ENCODE assay signal across 15 cellular contexts in genomic region chr18:46356278-46357033, GRCh38.
"Had no signal": no experiment of that assay in that cellular context is flagged by ENCODE, and none has a peak within 500 bp of the region (broad histone marks: within the 10 kb centered on the region; RNA-seq: fewer than 3 reads in every experiment).

No MANE protein-coding gene starts in this region.

- DNase-seq: activated CD4-positive, alpha-beta T cell treated with anti-CD3 and anti-CD28 coated beads for 36 hours; activated CD4-positive, alpha-beta T cell treated with anti-CD3 and anti-CD28 coated beads, Interleukin-2, amount 50 U/mL, for 48 hours; activated gamma-delta T cell; dermis blood vessel endothelial cell; effector memory CD4-positive, alpha-beta T cell; esophagus squamous epithelium; left colon; mammary epithelial cell; right lobe of liver; small intestine; stimulated activated CD4-positive, alpha-beta T cell treated with anti-CD3 and anti-CD28 coated beads, Interleukin-4, amount 100 ng/mL, for 24 hours had no signal

- ATAC-seq: activated CD4-positive, alpha-beta T cell treated with anti-CD3 and anti-CD28 coated beads for 36 hours; left colon; right lobe of liver; stimulated activated effector memory CD8-positive, alpha-beta T cell treated with anti-CD3 and anti-CD28 coated beads, Interleukin-12 subunit alpha, Interleukin-12 subunit beta, amount 100 ng/mL, for 72 hours; WTC11 had no signal

- H3K36me3 Mint-ChIP-seq: stimulated activated effector memory CD8-positive, alpha-beta T cell treated with anti-CD3 and anti-CD28 coated beads, Interleukin-12 subunit alpha, Interleukin-12 subunit beta, amount 100 ng/mL, for 72 hours had no signal

- H3K4me3 Mint-ChIP-seq: activated CD4-positive, alpha-beta T cell treated with anti-CD3 and anti-CD28 coated beads for 36 hours; activated naive CD4-positive, alpha-beta T cell treated with anti-CD3 and anti-CD28 coated beads, Interleukin-2, amount 50 U/mL, for 24 hours; stimulated activated effector memory CD8-positive, alpha-beta T cell treated with anti-CD3 and anti-CD28 coated beads, Interleukin-12 subunit alpha, Interleukin-12 subunit beta, amount 100 ng/mL, for 72 hours; T-helper 2 cell treated with Interferon-gamma antibody and Interleukin-4, amounts not matched to agents 5 μg/mL and 100 μg/mL, for 36 hours; WTC11 had no signal

- H3K4me1 Mint-ChIP-seq: activated naive CD4-positive, alpha-beta T cell treated with anti-CD3 and anti-CD28 coated beads, Interleukin-2, amount 50 U/mL, for 24 hours had no signal

- H3K27me3 Mint-ChIP-seq: activated CD4-positive, alpha-beta T cell treated with anti-CD3 and anti-CD28 coated beads for 36 hours; activated naive CD4-positive, alpha-beta T cell treated with anti-CD3 and anti-CD28 coated beads, Interleukin-2, amount 50 U/mL, for 24 hours had no signal

- H3K9me3 Mint-ChIP-seq: activated naive CD4-positive, alpha-beta T cell treated with anti-CD3 and anti-CD28 coated beads, Interleukin-2, amount 50 U/mL, for 24 hours; stimulated activated effector memory CD8-positive, alpha-beta T cell treated with anti-CD3 and anti-CD28 coated beads, Interleukin-12 subunit alpha, Interleukin-12 subunit beta, amount 100 ng/mL, for 72 hours; T-helper 2 cell treated with Interferon-gamma antibody and Interleukin-4, amounts not matched to agents 5 μg/mL and 100 μg/mL, for 36 hours had no signal

- H3K27ac Mint-ChIP-seq: activated CD4-positive, alpha-beta T cell treated with anti-CD3 and anti-CD28 coated beads for 36 hours; activated naive CD4-positive, alpha-beta T cell treated with anti-CD3 and anti-CD28 coated beads, Interleukin-2, amount 50 U/mL, for 24 hours; stimulated activated effector memory CD8-positive, alpha-beta T cell treated with anti-CD3 and anti-CD28 coated beads, Interleukin-12 subunit alpha, Interleukin-12 subunit beta, amount 100 ng/mL, for 72 hours; T-helper 2 cell treated with Interferon-gamma antibody and Interleukin-4, amounts not matched to agents 5 μg/mL and 100 μg/mL, for 36 hours; WTC11 had no signal
